1 cellular context compared by ENCODE assay signal in genomic region chr7:23710000-23710399, GRCh38.
TF ChIP-seq lines count a peak whose summit lies in the region.

A gene with protein sequence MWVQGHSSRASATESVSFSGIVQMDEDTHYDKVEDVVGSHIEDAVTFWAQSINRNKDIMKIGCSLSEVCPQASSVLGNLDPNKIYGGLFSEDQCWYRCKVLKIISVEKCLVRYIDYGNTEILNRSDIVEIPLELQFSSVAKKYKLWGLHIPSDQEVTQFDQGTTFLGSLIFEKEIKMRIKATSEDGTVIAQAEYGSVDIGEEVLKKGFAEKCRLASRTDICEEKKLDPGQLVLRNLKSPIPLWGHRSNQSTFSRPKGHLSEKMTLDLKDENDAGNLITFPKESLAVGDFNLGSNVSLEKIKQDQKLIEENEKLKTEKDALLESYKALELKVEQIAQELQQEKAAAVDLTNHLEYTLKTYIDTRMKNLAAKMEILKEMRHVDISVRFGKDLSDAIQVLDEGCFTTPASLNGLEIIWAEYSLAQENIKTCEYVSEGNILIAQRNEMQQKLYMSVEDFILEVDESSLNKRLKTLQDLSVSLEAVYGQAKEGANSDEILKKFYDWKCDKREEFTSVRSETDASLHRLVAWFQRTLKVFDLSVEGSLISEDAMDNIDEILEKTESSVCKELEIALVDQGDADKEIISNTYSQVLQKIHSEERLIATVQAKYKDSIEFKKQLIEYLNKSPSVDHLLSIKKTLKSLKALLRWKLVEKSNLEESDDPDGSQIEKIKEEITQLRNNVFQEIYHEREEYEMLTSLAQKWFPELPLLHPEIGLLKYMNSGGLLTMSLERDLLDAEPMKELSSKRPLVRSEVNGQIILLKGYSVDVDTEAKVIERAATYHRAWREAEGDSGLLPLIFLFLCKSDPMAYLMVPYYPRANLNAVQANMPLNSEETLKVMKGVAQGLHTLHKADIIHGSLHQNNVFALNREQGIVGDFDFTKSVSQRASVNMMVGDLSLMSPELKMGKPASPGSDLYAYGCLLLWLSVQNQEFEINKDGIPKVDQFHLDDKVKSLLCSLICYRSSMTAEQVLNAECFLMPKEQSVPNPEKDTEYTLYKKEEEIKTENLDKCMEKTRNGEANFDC (plus strand): TSS chr7:23710219. CDS start chr7:23710286, 67 bp downstream.

TF ChIP-seq in WTC11, 78 proteins besides CTCF, POLR2A, EP300 and RAD21 (continued from another document):
- TF ChIP-seq, protein P1, sequence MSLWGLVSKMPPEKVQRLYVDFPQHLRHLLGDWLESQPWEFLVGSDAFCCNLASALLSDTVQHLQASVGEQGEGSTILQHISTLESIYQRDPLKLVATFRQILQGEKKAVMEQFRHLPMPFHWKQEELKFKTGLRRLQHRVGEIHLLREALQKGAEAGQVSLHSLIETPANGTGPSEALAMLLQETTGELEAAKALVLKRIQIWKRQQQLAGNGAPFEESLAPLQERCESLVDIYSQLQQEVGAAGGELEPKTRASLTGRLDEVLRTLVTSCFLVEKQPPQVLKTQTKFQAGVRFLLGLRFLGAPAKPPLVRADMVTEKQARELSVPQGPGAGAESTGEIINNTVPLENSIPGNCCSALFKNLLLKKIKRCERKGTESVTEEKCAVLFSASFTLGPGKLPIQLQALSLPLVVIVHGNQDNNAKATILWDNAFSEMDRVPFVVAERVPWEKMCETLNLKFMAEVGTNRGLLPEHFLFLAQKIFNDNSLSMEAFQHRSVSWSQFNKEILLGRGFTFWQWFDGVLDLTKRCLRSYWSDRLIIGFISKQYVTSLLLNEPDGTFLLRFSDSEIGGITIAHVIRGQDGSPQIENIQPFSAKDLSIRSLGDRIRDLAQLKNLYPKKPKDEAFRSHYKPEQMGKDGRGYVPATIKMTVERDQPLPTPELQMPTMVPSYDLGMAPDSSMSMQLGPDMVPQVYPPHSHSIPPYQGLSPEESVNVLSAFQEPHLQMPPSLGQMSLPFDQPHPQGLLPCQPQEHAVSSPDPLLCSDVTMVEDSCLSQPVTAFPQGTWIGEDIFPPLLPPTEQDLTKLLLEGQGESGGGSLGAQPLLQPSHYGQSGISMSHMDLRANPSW (CRISPR knock-in tag; conservative IDR thresholded peaks at IDR 0.05; ENCODE audit: low read depth) = no peak
- 0 out of 2 replicates have a peak, but pooled peaks have one; percentile 14 for TF ChIP-seq MAX (CRISPR knock-in tag; IDR thresholded peaks at IDR 0.05)
- no peak for TF ChIP-seq SMAD4 (CRISPR knock-in tag; IDR thresholded peaks at IDR 0.05)
- TF ChIP-seq, protein P2, sequence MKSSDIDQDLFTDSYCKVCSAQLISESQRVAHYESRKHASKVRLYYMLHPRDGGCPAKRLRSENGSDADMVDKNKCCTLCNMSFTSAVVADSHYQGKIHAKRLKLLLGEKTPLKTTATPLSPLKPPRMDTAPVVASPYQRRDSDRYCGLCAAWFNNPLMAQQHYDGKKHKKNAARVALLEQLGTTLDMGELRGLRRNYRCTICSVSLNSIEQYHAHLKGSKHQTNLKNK (CRISPR knock-in tag; IDR thresholded peaks at IDR 0.05) = no peak
- TF ChIP-seq ZNF219 (CRISPR knock-in tag; IDR thresholded peaks at IDR 0.05; ENCODE audit: borderline replicate concordance) = no peak
- TF ChIP-seq AR (CRISPR knock-in tag; IDR thresholded peaks at IDR 0.05) = no peak
- no peak for TF ChIP-seq TEAD4 (CRISPR knock-in tag; IDR thresholded peaks at IDR 0.05)
